Comparison of ENCODE assay signal across 2 cellular contexts in the genomic region with DNA sequence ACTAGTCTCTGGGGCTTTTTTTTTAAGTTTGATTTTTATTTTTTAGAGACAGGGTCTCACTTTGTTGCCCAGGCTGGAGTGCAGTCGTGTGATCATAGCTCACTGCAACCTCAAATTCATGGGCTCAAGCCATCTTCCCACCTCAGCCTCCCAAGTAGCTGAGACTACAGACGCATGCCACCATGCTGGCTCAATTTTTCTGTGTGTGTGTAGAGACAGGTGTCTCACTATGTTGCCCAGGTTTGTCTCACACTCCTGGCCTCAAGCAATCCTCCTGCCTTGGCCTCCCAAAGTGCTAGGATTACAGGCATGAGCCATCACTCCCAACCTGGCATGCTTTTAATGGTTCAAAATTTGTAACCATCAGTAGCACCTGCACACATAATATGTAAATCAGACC. TPM values are rescaled to one million over a fixed set of nuclear protein-coding genes. Genes with fewer than 3 reads are reported as not detected.
"Had no signal": no experiment of that assay in that cellular context is flagged by ENCODE, and none has a peak within 500 bp of the region (broad histone marks: within the 10 kb centered on the region; RNA-seq: fewer than 3 reads in every experiment).

No MANE protein-coding gene starts in this region.

RNA-seq across cellular contexts. Expression of a gene that starts 36.1 kb away (rescaled TPM):
- total RNA-seq: M059J, MCF 10A had no signal
